Comparison of ENCODE assay signal across 22 cellular contexts in the genomic region with DNA sequence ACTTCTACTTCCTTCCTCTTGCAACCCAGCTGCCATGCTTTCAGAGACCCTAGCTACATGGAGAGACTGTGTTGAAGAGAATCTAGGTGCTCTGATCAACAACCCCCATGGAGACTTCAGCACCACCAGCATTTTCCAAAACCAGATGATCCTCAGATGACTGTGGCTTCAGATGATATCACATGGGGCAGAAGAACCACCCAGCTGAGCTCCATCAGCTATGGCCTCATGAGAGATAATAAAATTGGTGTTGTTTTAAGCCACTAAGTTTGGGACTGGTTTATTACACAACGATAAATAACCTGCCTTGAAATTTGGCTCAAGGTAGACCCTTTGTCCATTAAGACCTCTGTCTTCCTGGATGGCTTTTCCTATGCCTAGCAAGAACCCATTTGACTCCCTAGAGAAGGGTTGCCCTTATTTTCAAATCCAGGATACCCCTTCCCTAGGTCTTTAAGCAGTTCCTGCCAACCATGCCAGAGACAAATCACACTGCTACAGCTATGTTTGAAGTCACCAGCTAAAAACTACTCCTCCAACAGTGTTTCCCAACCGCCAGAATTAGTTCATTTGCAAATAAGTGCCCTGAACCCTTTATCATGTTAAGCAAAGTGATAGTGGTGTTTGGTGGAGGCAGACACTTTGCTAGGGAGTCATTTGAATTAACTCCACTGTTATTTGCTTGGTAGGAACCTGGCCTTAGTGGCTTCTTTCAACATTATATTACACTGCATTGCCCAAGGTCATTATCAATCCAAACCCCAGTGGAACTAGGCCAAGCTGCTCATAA.
"Had no signal": no experiment of that assay in that cellular context is flagged by ENCODE, and none has a peak within 500 bp of the region (broad histone marks: within the 10 kb centered on the region; RNA-seq: fewer than 3 reads in every experiment).

No MANE protein-coding gene starts in this region.

- DNase-seq: activated CD4-positive, alpha-beta memory T cell treated with anti-CD3 and anti-CD28 coated beads for 36 hours; activated CD4-positive, alpha-beta T cell treated with anti-CD3 and anti-CD28 coated beads for 48 hours; activated effector memory CD4-positive, alpha-beta T cell treated with Interleukin-2 at 50 U/mL for 16 hours; activated naive CD4-positive, alpha-beta T cell treated with anti-CD3 and anti-CD28 coated beads, Interleukin-2, amount 10 ng/mL, durations not matched to agents 7 days and 5 days; activated T-cell treated with anti-CD3 and anti-CD28 coated beads, Interleukin-2, amount 50 U/mL, for 72 hours; body of pancreas; cortex of kidney; head of caudate nucleus; hypothalamus; left ventricle myocardium superior; mammary epithelial cell; midbrain; natural killer cell; spleen; stimulated activated CD4-positive, alpha-beta T cell treated with anti-CD3 and anti-CD28 coated beads, Interleukin-4, amount 100 ng/mL, for 1 hour; stimulated activated naive CD4-positive, alpha-beta T cell; testis; trophoblast cell had no signal

- H3K9me3 ChIP-seq: body of pancreas, gastroesophageal sphincter, testis, vagina had no signal

- H3K4me3 ChIP-seq: body of pancreas, cardiac muscle cell, gastroesophageal sphincter, spleen, testis, vagina had no signal

- ATAC-seq: activated T-cell treated with anti-CD3 and anti-CD28 coated beads, Interleukin-2, amount 50 U/mL, for 72 hours; body of pancreas; gastroesophageal sphincter; left ventricle myocardium superior; natural killer cell had no signal

- H3K36me3 ChIP-seq: cardiac muscle cell, gastroesophageal sphincter, spleen, vagina had no signal

- H3K27me3 ChIP-seq: body of pancreas, cardiac muscle cell, gastroesophageal sphincter, spleen, testis, vagina had no signal

- H3K4me1 ChIP-seq: body of pancreas, gastroesophageal sphincter, testis, vagina had no signal

- H3K27ac ChIP-seq: body of pancreas, cardiac muscle cell, epithelial cell of prostate, gastroesophageal sphincter, spleen, testis, vagina had no signal
